ENCODE assay signal across 17 cellular contexts in genomic region chr14:100230361-100230760, GRCh38. TPM values are rescaled to one million over a fixed set of nuclear protein-coding genes. Genes with fewer than 3 reads are reported as not detected.
DNase-seq lines count a peak whose midpoint lies in the region; ATAC-seq and TF ChIP-seq lines count a peak whose summit lies in the region.
"Had no signal": no experiment of that assay in that cellular context is flagged by ENCODE, and none has a peak within 500 bp of the region (broad histone marks: within the 10 kb centered on the region; RNA-seq: fewer than 3 reads in every experiment).

No MANE protein-coding gene starts in this region.

- H3K36me3 Mint-ChIP-seq in activated T-cell treated with anti-CD3 and anti-CD28 coated beads, Interleukin-2, amount 50 U/mL, for 24 hours (ENCODE audit: low read depth) = peaks cover 48% of the 10 kb centered on the region
- H3K36me3 Mint-ChIP-seq in activated T-cell treated with anti-CD3 and anti-CD28 coated beads, Interleukin-2, amount 50 U/mL, for 4 hours (ENCODE audit: insufficient read depth) = peaks cover 4% of the 10 kb centered on the region
- H3K36me3 Mint-ChIP-seq in endodermal cell (ENCODE audit: low read depth) (peaks cover 24% of the 10 kb centered on the region), osteocyte (ENCODE audit: unreplicated experiment) (peaks cover 5% of the 10 kb centered on the region)
- H3K36me3 Mint-ChIP-seq in T-helper 2 cell treated with Interferon-gamma antibody and Interleukin-4, amounts not matched to agents 5 μg/mL and 100 μg/mL, for 36 hours (ENCODE audit: low read depth) = peaks cover 22% of the 10 kb centered on the region

- H3K4me1 Mint-ChIP-seq in activated T-cell treated with anti-CD3 and anti-CD28 coated beads, Interleukin-2, amount 50 U/mL, for 24 hours (ENCODE audit: low read depth) = peaks cover 40% of the 10 kb centered on the region
- H3K4me1 Mint-ChIP-seq in activated T-cell treated with anti-CD3 and anti-CD28 coated beads, Interleukin-2, amount 50 U/mL, for 4 hours (ENCODE audit: low read depth) = peaks cover 28% of the 10 kb centered on the region
- H3K4me1 Mint-ChIP-seq in endodermal cell (peaks cover 16% of the 10 kb centered on the region), osteocyte (ENCODE audit: unreplicated experiment) (peaks cover 3% of the 10 kb centered on the region)
- peaks cover 19% of the 10 kb centered on the region for H3K4me1 Mint-ChIP-seq in T-helper 2 cell treated with Interferon-gamma antibody and Interleukin-4, amounts not matched to agents 5 μg/mL and 100 μg/mL, for 36 hours (ENCODE audit: low read depth)

- no peaks in the 10 kb centered on the region for H3K27me3 ChIP-seq in endodermal cell (ENCODE audit: control insufficient read depth, insufficient read depth, low read length, poor library complexity, severe bottlenecking)
- no peaks in the 10 kb centered on the region for H3K27me3 ChIP-seq in prostate gland (replicated peaks; ENCODE audit: insufficient read depth)
- H3K27me3 ChIP-seq: BE2C had no signal

- H3K27ac ChIP-seq in endodermal cell (ENCODE audit: low read depth, low read length) (no peak overlapping the region), prostate gland (no peak overlapping the region)
- H3K27ac ChIP-seq: 22Rv1, PC-9 had no signal

- H3K4me3 ChIP-seq in endodermal cell (ENCODE audit: low read length) (no peak overlapping the region), prostate gland (no peak overlapping the region)
- H3K4me3 ChIP-seq: PC-9 had no signal

- no peak for ATAC-seq in activated T-cell treated with anti-CD3 and anti-CD28 coated beads, Interleukin-2, amount 50 U/mL, for 4 hours
- ATAC-seq: CD8-positive, alpha-beta T cell had no signal

- H3K4me1 ChIP-seq in endodermal cell (ENCODE audit: control insufficient read depth, insufficient read depth, low read length) = no peaks in the 10 kb centered on the region
- no peaks in the 10 kb centered on the region for H3K4me1 ChIP-seq in prostate gland (replicated peaks)
- H3K4me1 ChIP-seq: BE2C had no signal

- DNase-seq in activated T-cell treated with anti-CD3 and anti-CD28 coated beads, Interleukin-2, amount 50 U/mL, for 24 hours = no peak
- DNase-seq in activated T-cell treated with anti-CD3 and anti-CD28 coated beads, Interleukin-2, amount 50 U/mL, for 4 hours = no peak
- DNase-seq in NCI-H526 (lab: John Stamatoyannopoulos, UW) = peak; percentile 70 to 84
- DNase-seq in endodermal cell = no peak
- DNase-seq in osteocyte (ENCODE audit: extremely low spot score, unreplicated experiment) = no peak
- DNase-seq in prostate gland (ENCODE audit: low spot score) = no peak
- DNase-seq in T-helper 2 cell treated with Interferon-gamma antibody and Interleukin-4, amounts not matched to agents 5 μg/mL and 100 μg/mL, for 36 hours (ENCODE audit: low spot score) = no peak
- DNase-seq in DMS79 treated with DMSO at 0.1 percent for 48 hours (lab: John Stamatoyannopoulos, UW) = no peak
- DNase-seq: BE2C; CD8-positive, alpha-beta T cell; DMS79; KBM-7; NCI-H1436 treated with DMSO at 0.1 percent for 48 hours; NCI-H2081; NCI-H510A; PC-9 had no signal

- H3K36me3 ChIP-seq in endodermal cell (ENCODE audit: control insufficient read depth, insufficient read depth, low read length) (peaks cover 40% of the 10 kb centered on the region), prostate gland (no peaks in the 10 kb centered on the region)

- intact Hi-C loops in prostate gland (cut with DNase I) = no loop called here

- H3K27ac Mint-ChIP-seq in activated T-cell treated with anti-CD3 and anti-CD28 coated beads, Interleukin-2, amount 50 U/mL, for 24 hours = peak overlapping the region; percentile 27
- H3K27ac Mint-ChIP-seq in endodermal cell = peak overlapping the region; percentile 81
- H3K27ac Mint-ChIP-seq in osteocyte (ENCODE audit: unreplicated experiment) = peak overlapping the region; percentile 3
- no peak overlapping the region for H3K27ac Mint-ChIP-seq in T-helper 2 cell treated with Interferon-gamma antibody and Interleukin-4, amounts not matched to agents 5 μg/mL and 100 μg/mL, for 36 hours
- H3K27ac Mint-ChIP-seq: CD8-positive, alpha-beta T cell had no signal

- no peaks in the 10 kb centered on the region for H3K9me3 Mint-ChIP-seq in activated T-cell treated with anti-CD3 and anti-CD28 coated beads, Interleukin-2, amount 50 U/mL, for 24 hours
- H3K9me3 Mint-ChIP-seq in activated T-cell treated with anti-CD3 and anti-CD28 coated beads, Interleukin-2, amount 50 U/mL, for 4 hours = no peaks in the 10 kb centered on the region
- H3K9me3 Mint-ChIP-seq in endodermal cell (no peaks in the 10 kb centered on the region), osteocyte (ENCODE audit: unreplicated experiment) (no peaks in the 10 kb centered on the region)
- no peaks in the 10 kb centered on the region for H3K9me3 Mint-ChIP-seq in T-helper 2 cell treated with Interferon-gamma antibody and Interleukin-4, amounts not matched to agents 5 μg/mL and 100 μg/mL, for 36 hours
- H3K9me3 Mint-ChIP-seq: CD8-positive, alpha-beta T cell had no signal

- no peaks in the 10 kb centered on the region for H3K27me3 Mint-ChIP-seq in activated T-cell treated with anti-CD3 and anti-CD28 coated beads, Interleukin-2, amount 50 U/mL, for 24 hours
- no peaks in the 10 kb centered on the region for H3K27me3 Mint-ChIP-seq in activated T-cell treated with anti-CD3 and anti-CD28 coated beads, Interleukin-2, amount 50 U/mL, for 4 hours (ENCODE audit: low read depth)
- H3K27me3 Mint-ChIP-seq in endodermal cell (ENCODE audit: insufficient read depth) (no peaks in the 10 kb centered on the region), osteocyte (ENCODE audit: unreplicated experiment) (no peaks in the 10 kb centered on the region)
- no peaks in the 10 kb centered on the region for H3K27me3 Mint-ChIP-seq in T-helper 2 cell treated with Interferon-gamma antibody and Interleukin-4, amounts not matched to agents 5 μg/mL and 100 μg/mL, for 36 hours (ENCODE audit: low read depth)

- TF ChIP-seq POLR2A in prostate gland (IDR thresholded peaks at IDR 0.05) = no peak

- 87 to 98% methylated on average over 4 to 5 of the region's 5 CpGs for WGBS in endodermal cell (ENCODE audit: insufficient coverage in 1 of 2, insufficient read length in 1 of 2), 2 experiments
- 78% methylated on average over 5 of the region's 5 CpGs for WGBS in prostate gland

- H3K4me3 Mint-ChIP-seq in activated T-cell treated with anti-CD3 and anti-CD28 coated beads, Interleukin-2, amount 50 U/mL, for 24 hours = no peak overlapping the region
- H3K4me3 Mint-ChIP-seq in activated T-cell treated with anti-CD3 and anti-CD28 coated beads, Interleukin-2, amount 50 U/mL, for 4 hours = no peak overlapping the region
- H3K4me3 Mint-ChIP-seq in endodermal cell (no peak overlapping the region), osteocyte (ENCODE audit: unreplicated experiment) (no peak overlapping the region)
- H3K4me3 Mint-ChIP-seq in T-helper 2 cell treated with Interferon-gamma antibody and Interleukin-4, amounts not matched to agents 5 μg/mL and 100 μg/mL, for 36 hours = no peak overlapping the region
- H3K4me3 Mint-ChIP-seq: CD8-positive, alpha-beta T cell had no signal

- no peak for TF ChIP-seq CTCF in endodermal cell (conservative IDR thresholded peaks at IDR 0.05)
- TF ChIP-seq CTCF in osteocyte (IDR thresholded peaks at IDR 0.05) = no peak
- no peak for TF ChIP-seq CTCF in prostate gland (IDR thresholded peaks at IDR 0.05)

- H3K9me3 ChIP-seq in endodermal cell (ENCODE audit: control insufficient read depth, low read length) (no peaks in the 10 kb centered on the region), prostate gland (no peaks in the 10 kb centered on the region)
- H3K9me3 ChIP-seq: BE2C had no signal

- no peak overlapping the region for H3K9ac ChIP-seq in endodermal cell (ENCODE audit: extremely low read depth, low read length, poor library complexity, severe bottlenecking)

RNA-seq across cellular contexts. Expression of gene YY1, which starts 8.6 kb away (rescaled TPM):
- total RNA-seq in activated T-cell treated with anti-CD3 and anti-CD28 coated beads, Interleukin-2, amount 50 U/mL, for 4 hours = 10 to 100 TPM; 81.3 to 90.1 (median 88.3) TPM
- total RNA-seq in endodermal cell = 100 to 1,000 TPM in 1 of 2 donors, 10 to 100 TPM in 1; 94.8 to 103 TPM
- polyA plus RNA-seq in endodermal cell (2013, experiment 1 of 2) = 84.2 TPM
- 82.6 TPM for polyA plus RNA-seq in endodermal cell (2013, experiment 2 of 2)
- 70.0 and 77.2 TPM in 2 replicates for total RNA-seq in osteocyte
- 10 to 100 TPM; 44.4 to 60.7 TPM for total RNA-seq in prostate gland

Comparison
In these comparisons a context has a peak if more than half of its experiments do, and no peak if none do; other contexts are left out.
1. DNase-seq: peak in NCI-H526 (2 of 2); none in activated T-cell treated with anti-CD3 and anti-CD28 coated beads, Interleukin-2, amount 50 U/mL, for 24 hours (single experiment), activated T-cell treated with anti-CD3 and anti-CD28 coated beads, Interleukin-2, amount 50 U/mL, for 4 hours (single experiment), endodermal cell (single experiment), osteocyte (single experiment), prostate gland (single experiment), T-helper 2 cell treated with Interferon-gamma antibody and Interleukin-4, amounts not matched to agents 5 μg/mL and 100 μg/mL, for 36 hours (single experiment) and DMS79 treated with DMSO at 0.1 percent for 48 hours (single experiment).